Comparison of ENCODE assay signal across 8 cellular contexts in genomic region chr2:97590515-97591394, GRCh38. TPM values are rescaled to one million over a fixed set of nuclear protein-coding genes. Genes with fewer than 3 reads are reported as not detected.
A peak's percentile ranks its signal among the peaks of the same experiment; 100 is the strongest.
DNase-seq lines count a peak whose midpoint lies in the region; ATAC-seq and TF ChIP-seq lines count a peak whose summit lies in the region.
"Not testable (repeated sequence)": the region's sequence is repeated elsewhere in the genome, so short reads cannot be mapped to it uniquely, and the experiment has no call there.

No MANE protein-coding gene starts in this region.

- not testable (repeated sequence) for H3K36me3 Mint-ChIP-seq in CD4-positive, CD25-positive, alpha-beta regulatory T cell; nephron (ENCODE audit: low read depth)

- intact Hi-C loops in head of caudate nucleus (cut with DNase I), result not testable (repeated sequence)

- H3K4me3 Mint-ChIP-seq in CD4-positive, CD25-positive, alpha-beta regulatory T cell, result peak overlapping the region; percentile 88 to 98 (median 90)
- H3K4me3 Mint-ChIP-seq in nephron, result peak overlapping the region; percentile 87 to 92 (median 91)

- peak; percentile 89 for TF ChIP-seq CTCF in VCaP (conservative IDR thresholded peaks at IDR 0.05)
- TF ChIP-seq CTCF in astrocyte of the cerebellum (IDR thresholded peaks at IDR 0.05; ENCODE audit: low read depth, low read length, missing control alignments), result peak; percentile 82
- peak; percentile 98 to 99 (median 99) for TF ChIP-seq CTCF in nephron (IDR thresholded peaks at IDR 0.05; ENCODE audit: unreplicated experiment in 3 of 3)

- peak overlapping the region; percentile 70 for H3K27ac ChIP-seq in CD4-positive, CD25-positive, alpha-beta regulatory T cell (ENCODE audit: insufficient read depth, low read length, poor library complexity, severe bottlenecking)
- H3K27ac ChIP-seq in VCaP, result peak overlapping the region; percentile 74

- H3K27ac Mint-ChIP-seq in CD4-positive, CD25-positive, alpha-beta regulatory T cell, result peak overlapping the region; percentile 59 to 81 (median 66)
- H3K27ac Mint-ChIP-seq in nephron, result peak overlapping the region; percentile 96 to 99 (median 99)

- peak; percentile 71 to 73 for ATAC-seq in CD4-positive, CD25-positive, alpha-beta regulatory T cell (ENCODE audit: low read depth in 2 of 2)
- ATAC-seq in GM21381 (IDR thresholded peaks at IDR 0.05; ENCODE audit: unreplicated experiment), result peak; percentile 53

- not testable (repeated sequence) for H3K4me1 Mint-ChIP-seq in CD4-positive, CD25-positive, alpha-beta regulatory T cell; nephron

- H3K4me3 ChIP-seq in CD4-positive, CD25-positive, alpha-beta regulatory T cell (ENCODE audit: low read depth, low read length), result peak overlapping the region; percentile 76
- peak overlapping the region; percentile 59 for H3K4me3 ChIP-seq in astrocyte of the cerebellum (ENCODE audit: low read depth, low read length)

- not testable (repeated sequence) for H3K4me1 ChIP-seq in CD4-positive, CD25-positive, alpha-beta regulatory T cell (ENCODE audit: control insufficient read depth, insufficient read depth, low read length, poor library complexity, severe bottlenecking)

- H3K9me3 Mint-ChIP-seq in CD4-positive, CD25-positive, alpha-beta regulatory T cell; nephron: not testable (repeated sequence)

- H3K27me3 ChIP-seq in CD4-positive, CD25-positive, alpha-beta regulatory T cell (ENCODE audit: control insufficient read depth, insufficient read depth, low read length), result not testable (repeated sequence)

- peaks cover 29% of the 10 kb centered on the region for H3K27me3 Mint-ChIP-seq in CD4-positive, CD25-positive, alpha-beta regulatory T cell
- H3K27me3 Mint-ChIP-seq in nephron (ENCODE audit: low read depth), result not testable (repeated sequence)

- peak; percentile 73 to 87 (median 85) for DNase-seq in CD4-positive, CD25-positive, alpha-beta regulatory T cell
- DNase-seq in HK-2 (ENCODE audit: unreplicated experiment), result peak; percentile 78
- peak; percentile 71 for DNase-seq in astrocyte of the cerebellum (ENCODE audit: low read depth)
- DNase-seq in head of caudate nucleus, result peak; percentile 49 to 96 (median 85)
- peak; percentile 28 to 45 for DNase-seq in stimulated activated CD8-positive, alpha-beta memory T cell treated with anti-CD3 and anti-CD28 coated beads, Interleukin-15, amount 100 ng/mL, for 48 hours (ENCODE audit: low read depth in 2 of 2)

- in situ Hi-C loops in astrocyte of the cerebellum (cut with HindIII; ENCODE audit: low sequenced_read_pairs), result not testable (repeated sequence)

- not testable (repeated sequence) for H3K36me3 ChIP-seq in CD4-positive, CD25-positive, alpha-beta regulatory T cell (ENCODE audit: control insufficient read depth, insufficient read depth, low read length)

- not testable (repeated sequence) for H3K9me3 ChIP-seq in CD4-positive, CD25-positive, alpha-beta regulatory T cell (ENCODE audit: control insufficient read depth in 2 of 2, low read length in 2 of 2)

RNA-seq across cellular contexts. Expression of gene ANKRD36B, which starts 1.1 kb away (rescaled TPM):
- 108 TPM for total RNA-seq in CD4-positive, CD25-positive, alpha-beta regulatory T cell
- 10 to 100 TPM; 12.1 to 15.6 (median 13.7) TPM for polyA plus RNA-seq in CD4-positive, CD25-positive, alpha-beta regulatory T cell

RNA-seq across cellular contexts. Expression of gene COX5B, which starts 55.1 kb away (rescaled TPM):
- 147 TPM for total RNA-seq in CD4-positive, CD25-positive, alpha-beta regulatory T cell
- polyA plus RNA-seq in CD4-positive, CD25-positive, alpha-beta regulatory T cell, result 100 to 1,000 TPM; 379 to 538 (median 452) TPM

Comparison
In these comparisons a context has a peak if more than half of its experiments do, and no peak if none do; other contexts are left out.
1. Peak in every context shown above with its lines: DNase-seq, ATAC-seq, H3K4me3 ChIP-seq and H3K27ac ChIP-seq.